In genomic region chr12:65779091-65779642, GRCh38 we compare ENCODE assay signal across 11 cellular contexts. TPM values are rescaled to one million over a fixed set of nuclear protein-coding genes. Genes with fewer than 3 reads are reported as not detected.
DNase-seq lines count a peak whose midpoint lies in the region; ATAC-seq and TF ChIP-seq lines count a peak whose summit lies in the region.
"Had no signal": no experiment of that assay in that cellular context is flagged by ENCODE, and none has a peak within 500 bp of the region (broad histone marks: within the 10 kb centered on the region; RNA-seq: fewer than 3 reads in every experiment).

No MANE protein-coding gene starts in this region.

- DNase-seq in H9 (no peak), SK-N-MC (ENCODE audit: low read depth, low spot score) (no peak), fibroblast of the aortic adventitia (ENCODE audit: low read depth) (peak; percentile 69), osteoblast (ENCODE audit: insufficient read length, low spot score, missing footprints) (no peak), left lobe of liver (ENCODE audit: low spot score) (no peak), medulla oblongata (ENCODE audit: extremely low spot score) (no peak), right cardiac atrium (no peak), NCI-H1105 treated with DMSO at 0.1 percent for 48 hours (lab: John Stamatoyannopoulos, UW) (no peak)
- DNase-seq: activated CD8-positive, alpha-beta memory T cell treated with anti-CD3 and anti-CD28 coated beads, Interleukin-2, amount 50 U/mL, for 4 hours; aorta; stimulated activated naive CD4-positive, alpha-beta T cell treated with Interleukin-2 at 50 U/mL for 16 hours had no signal

- H3K14ac ChIP-seq in H9 (ENCODE audit: insufficient read depth, low read length): no peak overlapping the region

- no peaks in the 10 kb centered on the region for H3K36me3 ChIP-seq in SK-N-MC (ENCODE audit: insufficient read depth, low read length)
- no peaks in the 10 kb centered on the region for H3K36me3 ChIP-seq in osteoblast (ENCODE audit: insufficient read depth, low read length)

- H4K20me1 ChIP-seq in H9 (ENCODE audit: control insufficient read depth, insufficient read depth, insufficient read length) (no peaks in the 10 kb centered on the region), osteoblast (ENCODE audit: insufficient read depth, low read length) (no peaks in the 10 kb centered on the region)

- no peak overlapping the region for H3K56ac ChIP-seq in H9 (ENCODE audit: insufficient read length, low read depth, low read length)

- H3K9me3 Mint-ChIP-seq in H9: peaks cover 5 to 14% of the 10 kb centered on the region in 2 experiments; a peak in 4 of 5 replicates

- H3K4me2 ChIP-seq in H9 (ENCODE audit: insufficient read depth, insufficient read length, low read length) (no peak overlapping the region), osteoblast (ENCODE audit: insufficient read depth, low read length) (peak overlapping the region; percentile 56)

- no peak overlapping the region for H2BK20ac ChIP-seq in H9 (ENCODE audit: low read depth, low read length, poor library complexity, severe bottlenecking)

- H4K91ac ChIP-seq in H9 (ENCODE audit: insufficient read length, low read depth, low read length): no peak overlapping the region

- H3K4me3 ChIP-seq in SK-N-MC (peak overlapping the region; percentile 52), fibroblast of the aortic adventitia (ENCODE audit: low read depth, low read length) (no peak overlapping the region), osteoblast (ENCODE audit: insufficient read depth, low read length) (no peak overlapping the region), right cardiac atrium (ENCODE audit: low read length) (no peak overlapping the region)

- intact Hi-C loops in right cardiac atrium (cut with DNase I): no loop called here

- peaks cover 2 to 14% (median 7%) of the 10 kb centered on the region in 3 experiments; a peak in 5 of 7 replicates for H3K36me3 Mint-ChIP-seq in H9 (ENCODE audit: insufficient read depth in 1 of 3, low read depth in 3 of 3)

- H3K4me1 ChIP-seq in H9 (ENCODE audit: insufficient read depth, low read length) (0 out of 2 replicates have a peak, but pooled peaks cover 2% of the 10 kb centered on the region), osteoblast (ENCODE audit: insufficient read depth, low read length) (peaks cover 17% of the 10 kb centered on the region), right cardiac atrium (ENCODE audit: control insufficient read depth, insufficient read depth, low read length) (no peaks in the 10 kb centered on the region)

- H2BK12ac ChIP-seq in H9 (ENCODE audit: insufficient read length, low read depth, low read length): no peak overlapping the region

- H3K23ac ChIP-seq in H9 (ENCODE audit: insufficient read length, low read depth, low read length): no peak overlapping the region

- H4K8ac ChIP-seq in H9 (replicated peaks; ENCODE audit: insufficient read length, low read depth, low read length): no peak overlapping the region

- TF ChIP-seq CTCF in H9 (conservative IDR thresholded peaks at IDR 0.05) (no peak), fibroblast of the aortic adventitia (IDR thresholded peaks at IDR 0.05; ENCODE audit: insufficient read depth, low read length) (no peak), osteoblast (IDR thresholded peaks at IDR 0.05; ENCODE audit: extremely low read depth, low read depth, low read length) (no peak)

- H3T11ph ChIP-seq in H9 (ENCODE audit: low read length): no peak overlapping the region

- H3K27me3 Mint-ChIP-seq in H9 (ENCODE audit: low read depth): peaks cover 3% of the 10 kb centered on the region; the same call in 1 of the 2 replicates

- peak overlapping the region in 1 of 2 experiments; percentile 54; a peak in 2 of 5 replicates for H3K4me3 Mint-ChIP-seq in H9

- H3K79me1 ChIP-seq in H9 (ENCODE audit: insufficient read depth, low read depth, low read length, poor library complexity, severe bottlenecking): no peaks in the 10 kb centered on the region

- H2AK5ac ChIP-seq in H9 (ENCODE audit: insufficient read length, low read length): no peak overlapping the region

- peaks cover 22 to 44% of the 10 kb centered on the region in 2 experiments for H3K4me1 Mint-ChIP-seq in H9

- H2BK5ac ChIP-seq in H9 (ENCODE audit: insufficient read length, low read length): no peak overlapping the region

- H2AFZ ChIP-seq in H9 (ENCODE audit: low read length) (no peak overlapping the region), osteoblast (ENCODE audit: low read length) (no peak overlapping the region)

- H4K5ac ChIP-seq in H9 (ENCODE audit: insufficient read length, low read depth, low read length): no peak overlapping the region

- H3K18ac ChIP-seq in H9 (ENCODE audit: insufficient read length, low read depth, low read length): no peak overlapping the region

- H3K27ac Mint-ChIP-seq in H9: peak overlapping the region in 2 of 3 experiments; percentile 89 to 91; a peak in 5 of 7 replicates

- no peak overlapping the region for H2BK15ac ChIP-seq in H9 (ENCODE audit: low read depth, low read length)

- no peak overlapping the region for H3K4ac ChIP-seq in H9 (ENCODE audit: low read depth, low read length)

- no peaks in the 10 kb centered on the region for H3K79me2 ChIP-seq in H9 (ENCODE audit: insufficient read depth, low read length)
- no peaks in the 10 kb centered on the region for H3K79me2 ChIP-seq in osteoblast (ENCODE audit: insufficient read depth, low read length)

- H3K23me2 ChIP-seq in H9 (ENCODE audit: insufficient read length, low read depth, low read length, poor library complexity, severe bottlenecking): no peaks in the 10 kb centered on the region

- H3K9ac ChIP-seq in H9 (ENCODE audit: extremely low read depth, insufficient read length, low read length) (no peak overlapping the region), SK-N-MC (ENCODE audit: insufficient read length) (peak overlapping the region; percentile 39)

- no peak for ATAC-seq in left lobe of liver
- ATAC-seq in right cardiac atrium: no peak

- no peak overlapping the region for H2BK120ac ChIP-seq in H9 (ENCODE audit: low read depth, low read length, poor library complexity, severe bottlenecking)

- H3K27me3 ChIP-seq in H9 (ENCODE audit: insufficient read depth, low read length) (no peaks in the 10 kb centered on the region), osteoblast (ENCODE audit: insufficient read depth, low read length) (no peaks in the 10 kb centered on the region), right cardiac atrium (ENCODE audit: control insufficient read depth, insufficient read depth) (no peaks in the 10 kb centered on the region)

- peak overlapping the region; percentile 64 for H3K27ac ChIP-seq in H9 (ENCODE audit: insufficient read length, low read depth, low read length)
- peak overlapping the region; percentile 78 for H3K27ac ChIP-seq in SK-N-MC
- H3K27ac ChIP-seq in osteoblast (ENCODE audit: low read depth, low read length): no peak overlapping the region
- H3K27ac ChIP-seq in right cardiac atrium (ENCODE audit: low read length): no peak overlapping the region

- no peaks in the 10 kb centered on the region for H3K9me3 ChIP-seq in H9 (ENCODE audit: control insufficient read depth, low read depth, low read length)
- H3K9me3 ChIP-seq in SK-N-MC (ENCODE audit: low read depth, low read length): no peaks in the 10 kb centered on the region
- H3K9me3 ChIP-seq in osteoblast (ENCODE audit: low read depth, low read length): no peaks in the 10 kb centered on the region
- peaks cover 2% of the 10 kb centered on the region for H3K9me3 ChIP-seq in right cardiac atrium (ENCODE audit: control insufficient read depth, low read length)

RNA-seq across cellular contexts. Expression of gene HMGA2, which starts 45.1 kb away (rescaled TPM):
- total RNA-seq in H9 (2021) (58.2 and 59.9 TPM in 2 replicates), fibroblast of the aortic adventitia (ENCODE audit: low replicate concordance) (26.7 and 72.9 TPM in 2 replicates), osteoblast (15.9 and 19.7 TPM in 2 replicates), left lobe of liver (0.25 TPM), right cardiac atrium (not detected)
- 0.07 TPM for polyA plus RNA-seq in right cardiac atrium

Comparison
In these comparisons a context has a peak if more than half of its experiments do, and no peak if none do; other contexts are left out.
1. H3K27ac ChIP-seq: peak in H9 (single experiment) and SK-N-MC (single experiment); none in osteoblast (single experiment) and right cardiac atrium (single experiment).
2. RNA of gene HMGA2, which starts 45.1 kb away (total RNA-seq): 26.7 to 72.9 TPM in fibroblast of the aortic adventitia, 58.2 to 59.9 TPM in H9 and 15.9 to 19.7 TPM in osteoblast; 0.25 TPM in left lobe of liver (single experiment) and not detected in right cardiac atrium; every median in the first group is over 10 times any median in the second.